In genomic region chr15:22303112-22303511, GRCh38 we compare ENCODE assay signal across 6 cellular contexts.
DNase-seq lines count a peak whose midpoint lies in the region; ATAC-seq and TF ChIP-seq lines count a peak whose summit lies in the region.
"Not testable (repeated sequence)": the region's sequence is repeated elsewhere in the genome, so short reads cannot be mapped to it uniquely, and the experiment has no call there.

No MANE protein-coding gene starts in this region.

- not testable (repeated sequence) for H3K4me1 Mint-ChIP-seq in naive thymus-derived CD4-positive, alpha-beta T cell; stimulated activated effector memory CD8-positive, alpha-beta T cell treated with anti-CD3 and anti-CD28 coated beads, Interleukin-12 subunit alpha, Interleukin-12 subunit beta, amount 100 ng/mL, for 72 hours

- H3K36me3 Mint-ChIP-seq in naive thymus-derived CD4-positive, alpha-beta T cell; stimulated activated effector memory CD8-positive, alpha-beta T cell treated with anti-CD3 and anti-CD28 coated beads, Interleukin-12 subunit alpha, Interleukin-12 subunit beta, amount 100 ng/mL, for 72 hours: not testable (repeated sequence)

- not testable (repeated sequence) for H3K9me3 ChIP-seq in naive thymus-derived CD4-positive, alpha-beta T cell (ENCODE audit: control insufficient read depth in 2 of 3, low read length in 3 of 3); upper lobe of right lung

- intact Hi-C loops in Right ventricle myocardium inferior (cut with DNase I); naive thymus-derived CD4-positive, alpha-beta T cell (cut with micrococcal nuclease); upper lobe of right lung (cut with DNase I): not testable (repeated sequence)

- H3K27ac ChIP-seq in naive thymus-derived CD4-positive, alpha-beta T cell (ENCODE audit: low read depth, low read length); upper lobe of right lung: not testable (repeated sequence)

- CTCF ChIA-PET in naive thymus-derived CD4-positive, alpha-beta T cell (lab: Charles Lee): not testable (repeated sequence)

- POLR2A ChIA-PET in naive thymus-derived CD4-positive, alpha-beta T cell (lab: Charles Lee): not testable (repeated sequence)

- not testable (repeated sequence) for H3K27me3 ChIP-seq in naive thymus-derived CD4-positive, alpha-beta T cell (ENCODE audit: control insufficient read depth in 2 of 2, insufficient read depth in 2 of 2, low read length in 2 of 2); upper lobe of right lung

- ATAC-seq in Right ventricle myocardium inferior: peak; percentile 31
- ATAC-seq in naive thymus-derived CD4-positive, alpha-beta T cell: peak; percentile 18
- ATAC-seq in omental fat pad (ENCODE audit: low FRiP score): peak; percentile 53
- ATAC-seq in stimulated activated effector memory CD8-positive, alpha-beta T cell treated with anti-CD3 and anti-CD28 coated beads, Interleukin-12 subunit alpha, Interleukin-12 subunit beta, amount 100 ng/mL, for 72 hours: peak; percentile 24
- peak; percentile 28 for ATAC-seq in stimulated activated naive CD8-positive, alpha-beta T cell treated with anti-CD3 and anti-CD28 coated beads, Interleukin-15, Interleukin-2, amounts not matched to agents 100 U/mL and 50 U/mL, for 24 hours
- peak; percentile 70 for ATAC-seq in upper lobe of right lung

- H3K27me3 Mint-ChIP-seq in naive thymus-derived CD4-positive, alpha-beta T cell: peaks cover 0 to 19% (median 8%) of the 10 kb centered on the region in 5 donors

- not testable (repeated sequence) for H3K36me3 ChIP-seq in naive thymus-derived CD4-positive, alpha-beta T cell (ENCODE audit: control insufficient read depth in 2 of 3, insufficient read depth in 3 of 3, low read length in 3 of 3); upper lobe of right lung

- not testable (repeated sequence) for H3K4me3 ChIP-seq in naive thymus-derived CD4-positive, alpha-beta T cell (ENCODE audit: low read length); upper lobe of right lung

- not testable (repeated sequence) for H3K4me1 ChIP-seq in naive thymus-derived CD4-positive, alpha-beta T cell (ENCODE audit: control insufficient read depth in 2 of 2, insufficient read depth in 2 of 2, low read length in 2 of 2); upper lobe of right lung

- H3K9me3 Mint-ChIP-seq in naive thymus-derived CD4-positive, alpha-beta T cell; stimulated activated effector memory CD8-positive, alpha-beta T cell treated with anti-CD3 and anti-CD28 coated beads, Interleukin-12 subunit alpha, Interleukin-12 subunit beta, amount 100 ng/mL, for 72 hours: not testable (repeated sequence)

- DNase-seq in Right ventricle myocardium inferior (ENCODE audit: missing footprints); naive thymus-derived CD4-positive, alpha-beta T cell; omental fat pad (ENCODE audit: low spot score); stimulated activated effector memory CD8-positive, alpha-beta T cell treated with anti-CD3 and anti-CD28 coated beads, Interleukin-12 subunit alpha, Interleukin-12 subunit beta, amount 100 ng/mL, for 72 hours (ENCODE audit: low spot score in 2 of 2); stimulated activated naive CD8-positive, alpha-beta T cell treated with anti-CD3 and anti-CD28 coated beads, Interleukin-15, Interleukin-2, amounts not matched to agents 100 U/mL and 50 U/mL, for 24 hours; upper lobe of right lung: not testable (repeated sequence)

- H3K4me3 Mint-ChIP-seq in naive thymus-derived CD4-positive, alpha-beta T cell; stimulated activated effector memory CD8-positive, alpha-beta T cell treated with anti-CD3 and anti-CD28 coated beads, Interleukin-12 subunit alpha, Interleukin-12 subunit beta, amount 100 ng/mL, for 72 hours: not testable (repeated sequence)

- not testable (repeated sequence) for H3K27ac Mint-ChIP-seq in naive thymus-derived CD4-positive, alpha-beta T cell; stimulated activated effector memory CD8-positive, alpha-beta T cell treated with anti-CD3 and anti-CD28 coated beads, Interleukin-12 subunit alpha, Interleukin-12 subunit beta, amount 100 ng/mL, for 72 hours

- not testable (repeated sequence) for TF ChIP-seq CTCF in omental fat pad (IDR thresholded peaks at IDR 0.05); upper lobe of right lung (IDR thresholded peaks at IDR 0.05)

Comparison
In these comparisons a context has a peak if more than half of its experiments do, and no peak if none do; other contexts are left out.
1. ATAC-seq: peak in every context shown above with its lines; median percentile 70 in upper lobe of right lung; 53 in omental fat pad; 31 in Right ventricle myocardium inferior; 28 in stimulated activated naive CD8-positive, alpha-beta T cell treated with anti-CD3 and anti-CD28 coated beads, Interleukin-15, Interleukin-2, amounts not matched to agents 100 U/mL and 50 U/mL, for 24 hours; 24 in stimulated activated effector memory CD8-positive, alpha-beta T cell treated with anti-CD3 and anti-CD28 coated beads, Interleukin-12 subunit alpha, Interleukin-12 subunit beta, amount 100 ng/mL, for 72 hours; 18 in naive thymus-derived CD4-positive, alpha-beta T cell.